29 cellular contexts compared by ENCODE assay signal in the genomic region with DNA sequence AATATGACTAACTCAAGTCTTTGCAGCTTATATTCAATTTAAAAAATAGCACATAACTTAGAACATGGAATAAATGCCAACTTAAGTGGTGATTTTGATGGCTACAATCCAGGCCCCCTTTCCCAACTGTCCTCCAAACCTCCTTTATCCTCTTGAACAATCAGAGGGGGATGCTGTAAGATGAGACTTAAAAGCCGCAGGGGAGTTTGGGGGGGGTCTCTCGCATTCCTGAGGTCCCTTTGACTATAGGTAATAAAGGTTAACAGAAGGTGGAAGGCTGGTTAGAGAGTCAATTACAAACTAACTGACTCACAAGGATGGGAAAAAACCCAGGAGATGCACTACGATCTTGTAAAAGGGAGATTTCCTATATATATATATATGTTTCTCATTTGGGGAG.
"Had no signal": no experiment of that assay in that cellular context is flagged by ENCODE, and none has a peak within 500 bp of the region (broad histone marks: within the 10 kb centered on the region; RNA-seq: fewer than 3 reads in every experiment).

No MANE protein-coding gene starts in this region.

- H3K4me1 ChIP-seq: heart right ventricle, left ventricle myocardium inferior, pancreas, prostate gland, stomach, suprapubic skin, tibial artery, upper lobe of right lung had no signal

- H3K4me3 ChIP-seq: heart right ventricle, hepatocyte, left ventricle myocardium inferior, lung, mucosa of descending colon, pancreas, prostate gland, skin epidermis, stomach, suprapubic skin, thoracic aorta, tibial artery, upper lobe of right lung had no signal

- H3K27ac Mint-ChIP-seq: naive thymus-derived CD4-positive, alpha-beta T cell; natural killer cell treated with Interleukin-12 subunit alpha and Interleukin-12 subunit beta and Interleukin-15 and Interleukin-18, amount 100 ng/mL, for 72 hours; stimulated activated naive B cell treated with anti-CD40 and anti-IgM and Interleukin-4, amounts not matched to agents 10 μg/mL and 1 μg/mL and 100 μg/mL, for 72 hours had no signal

- H3K9me3 Mint-ChIP-seq: natural killer cell treated with Interleukin-12 subunit alpha and Interleukin-12 subunit beta and Interleukin-15 and Interleukin-18, amount 100 ng/mL, for 72 hours had no signal

- H3K27me3 ChIP-seq: hepatocyte, pancreas, stomach, suprapubic skin, tibial artery, upper lobe of right lung had no signal

- DNase-seq: heart right ventricle; islet precursor cell; left ventricle myocardium inferior; midbrain; mucosa of descending colon; naive thymus-derived CD4-positive, alpha-beta T cell; nucleus accumbens; pancreas; posterior cingulate gyrus; retina; right cardiac atrium; stimulated activated CD4-positive, alpha-beta T cell treated with anti-CD3 and anti-CD28 coated beads, Interleukin-12 subunit alpha, Interleukin-12 subunit beta, amount 100 ng/mL, for 4 hours; stimulated activated CD4-positive, alpha-beta T cell treated with anti-CD3 and anti-CD28 coated beads, Interleukin-15, amount 100 ng/mL, for 24 hours; stimulated activated CD4-positive, alpha-beta T cell treated with anti-CD3 and anti-CD28 coated beads, Interleukin-2, amount 100 ng/mL, for 24 hours; stimulated activated CD4-positive, alpha-beta T cell treated with anti-CD3 and anti-CD28 coated beads, Interleukin-4, amount 100 ng/mL, for 1 hour; stimulated activated naive B cell treated with anti-CD40 and anti-IgM and Interleukin-4, amounts not matched to agents 10 μg/mL and 1 μg/mL and 100 μg/mL, for 72 hours; stimulated activated naive CD8-positive, alpha-beta T cell treated with anti-CD3 and anti-CD28 coated beads, Interleukin-15, Interleukin-2, amounts not matched to agents 100 U/mL and 50 U/mL, for 24 hours; stomach; tibial artery; trophoblast cell; upper lobe of right lung had no signal

- H3K36me3 ChIP-seq: heart right ventricle, left ventricle myocardium inferior, pancreas, prostate gland, stomach, suprapubic skin, thoracic aorta, tibial artery, upper lobe of right lung had no signal

- H3K36me3 Mint-ChIP-seq: natural killer cell treated with Interleukin-12 subunit alpha and Interleukin-12 subunit beta and Interleukin-15 and Interleukin-18, amount 100 ng/mL, for 72 hours; stimulated activated naive B cell treated with anti-CD40 and anti-IgM and Interleukin-4, amounts not matched to agents 10 μg/mL and 1 μg/mL and 100 μg/mL, for 72 hours had no signal

- H3K79me2 ChIP-seq: hepatocyte had no signal

- H2AFZ ChIP-seq: hepatocyte had no signal

- ATAC-seq: heart right ventricle; mucosa of descending colon; naive thymus-derived CD4-positive, alpha-beta T cell; natural killer cell treated with Interleukin-12 subunit alpha and Interleukin-12 subunit beta and Interleukin-15 and Interleukin-18, amount 100 ng/mL, for 72 hours; pancreas; right cardiac atrium; sciatic nerve; stimulated activated naive B cell treated with anti-CD40 and anti-IgM and Interleukin-4, amounts not matched to agents 10 μg/mL and 1 μg/mL and 100 μg/mL, for 72 hours; stimulated activated naive CD8-positive, alpha-beta T cell treated with anti-CD3 and anti-CD28 coated beads, Interleukin-15, Interleukin-2, amounts not matched to agents 100 U/mL and 50 U/mL, for 24 hours; upper lobe of right lung had no signal

- H3K9me3 ChIP-seq: mucosa of descending colon, pancreas, prostate gland, suprapubic skin, thoracic aorta, upper lobe of right lung had no signal

- H3K27ac ChIP-seq: heart right ventricle, hepatocyte, left ventricle myocardium inferior, pancreas, prostate gland, skin epidermis, stomach, suprapubic skin, thoracic aorta, tibial artery, upper lobe of right lung had no signal

- H3K4me1 Mint-ChIP-seq: stimulated activated naive B cell treated with anti-CD40 and anti-IgM and Interleukin-4, amounts not matched to agents 10 μg/mL and 1 μg/mL and 100 μg/mL, for 72 hours had no signal

- H3K4me3 Mint-ChIP-seq: naive thymus-derived CD4-positive, alpha-beta T cell; natural killer cell treated with Interleukin-12 subunit alpha and Interleukin-12 subunit beta and Interleukin-15 and Interleukin-18, amount 100 ng/mL, for 72 hours; stimulated activated naive B cell treated with anti-CD40 and anti-IgM and Interleukin-4, amounts not matched to agents 10 μg/mL and 1 μg/mL and 100 μg/mL, for 72 hours had no signal

- H3K4me2 ChIP-seq: hepatocyte had no signal
